ENCODE assay signal across 19 cellular contexts in the genomic region with DNA sequence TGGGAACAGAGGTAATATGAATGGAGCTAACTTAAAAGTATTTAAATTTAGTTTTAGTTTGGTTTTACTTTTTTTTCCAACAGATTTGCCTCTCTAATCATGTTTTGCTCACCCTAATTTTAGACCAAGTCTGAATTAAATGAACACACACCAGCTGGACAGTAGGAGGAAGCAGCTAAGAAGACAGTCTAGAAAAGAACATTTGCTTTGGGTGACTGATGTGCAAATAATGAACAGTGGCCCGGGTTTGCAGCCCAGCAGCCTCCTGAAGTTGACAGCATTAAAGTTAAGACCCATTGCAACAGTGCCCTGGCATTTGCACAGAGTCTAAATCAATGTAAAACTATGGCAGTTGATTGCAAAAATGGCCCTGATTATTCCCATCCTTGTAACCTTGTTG.
A peak's percentile ranks its signal among the peaks of the same experiment; 100 is the strongest.
DNase-seq lines count a peak whose midpoint lies in the region; ATAC-seq and TF ChIP-seq lines count a peak whose summit lies in the region.
"Had no signal": no experiment of that assay in that cellular context is flagged by ENCODE, and none has a peak within 500 bp of the region (broad histone marks: within the 10 kb centered on the region; RNA-seq: fewer than 3 reads in every experiment).

No MANE protein-coding gene starts in this region.

- DNase-seq in Ammon's horn (ENCODE audit: low spot score): peak; percentile 42
- no peak for DNase-seq in GM23338 (ENCODE audit: low spot score)
- DNase-seq in OCI-LY7 (ENCODE audit: low spot score): peak; percentile 83
- DNase-seq in germinal center (ENCODE audit: low spot score): peak; percentile 63
- DNase-seq in NCI-H524 treated with DMSO at 0.1 percent for 48 hours (lab: John Stamatoyannopoulos, UW): no peak
- DNase-seq in NCI-H510A (lab: John Stamatoyannopoulos, UW): no peak
- DNase-seq in NK-92 (lab: John Stamatoyannopoulos, UW; ENCODE audit: unreplicated experiment): no peak
- DNase-seq: AML-193; Calu3; CD4-positive, alpha-beta memory T cell; GDM1; H9; IMR-90 had no signal

- H4K20me1 ChIP-seq in GM23338 (replicated peaks; ENCODE audit: insufficient read depth) (no peaks in the 10 kb centered on the region), OCI-LY7 (ENCODE audit: insufficient read depth, low read length) (no peaks in the 10 kb centered on the region)
- H4K20me1 ChIP-seq: BLaER1 had no signal

- H3K4me1 ChIP-seq in GM23338 (ENCODE audit: insufficient read depth) (peaks cover 16% of the 10 kb centered on the region), OCI-LY7 (ENCODE audit: insufficient read depth, low read length, poor library complexity, severe bottlenecking) (peaks cover 92% of the 10 kb centered on the region)
- H3K4me1 ChIP-seq: A549, BLaER1 had no signal

- H3K27me3 ChIP-seq in GM23338 (ENCODE audit: insufficient read depth): no peaks in the 10 kb centered on the region
- H3K27me3 ChIP-seq: BLaER1 had no signal

- no peaks in the 10 kb centered on the region for H3K79me2 ChIP-seq in GM23338 (replicated peaks; ENCODE audit: insufficient read depth)
- no peaks in the 10 kb centered on the region for H3K79me2 ChIP-seq in OCI-LY7 (ENCODE audit: insufficient read depth, low read depth, low read length)

- H3K27ac ChIP-seq in GM23338 (ENCODE audit: low read depth) (no peak overlapping the region), OCI-LY7 (ENCODE audit: low read depth, low read length, poor library complexity, severe bottlenecking) (peak overlapping the region; percentile 84)
- H3K27ac ChIP-seq: 22Rv1, A549, BLaER1 had no signal

- intact Hi-C loops in OCI-LY7 (cut with micrococcal nuclease; ENCODE audit: unreplicated experiment): no loop called here

- no peak overlapping the region for H3K4me3 ChIP-seq in GM23338
- H3K4me3 ChIP-seq in OCI-LY7 (ENCODE audit: low read depth, low read length, poor library complexity, severe bottlenecking): peak overlapping the region; percentile 14
- H3K4me3 ChIP-seq: A549, BLaER1, K562 had no signal

- H2AFZ ChIP-seq in GM23338: peak overlapping the region; percentile 38; the same call in 1 of the 2 replicates
- peak overlapping the region; percentile 61 for H2AFZ ChIP-seq in OCI-LY7 (ENCODE audit: low read length)

- peaks cover 7% of the 10 kb centered on the region; the same call in 1 of the 2 replicates for H3K9me3 ChIP-seq in OCI-LY7 (ENCODE audit: low read length)
- H3K9me3 ChIP-seq: A549, BLaER1 had no signal

- H3K4me2 ChIP-seq in GM23338 (no peak overlapping the region), OCI-LY7 (ENCODE audit: low read length) (peak overlapping the region; percentile 57)
- H3K4me2 ChIP-seq: A549, BLaER1 had no signal

- POLR2A ChIA-PET in OCI-LY7 (lab: Charles Lee): interaction anchor here (0.5 to 8.4 kb wide), 24 partner anchors 9 to 155 kb away, joined by 3 to 88 read pairs (median 6); no protein-coding TSS in a partner anchor

- no peaks in the 10 kb centered on the region for H3K36me3 ChIP-seq in GM23338 (ENCODE audit: insufficient read depth)
- H3K36me3 ChIP-seq in OCI-LY7 (ENCODE audit: insufficient read depth, low read length): peaks cover 9% of the 10 kb centered on the region; the same call in 1 of the 2 replicates
- H3K36me3 ChIP-seq: BLaER1 had no signal

- ATAC-seq in GM23338 (no peak), HG03457 (IDR thresholded peaks at IDR 0.05; ENCODE audit: unreplicated experiment) (no peak)
- ATAC-seq: A549, K562 had no signal

- no peaks in the 10 kb centered on the region for H3K36me3 Mint-ChIP-seq in GM23338 (ENCODE audit: low read depth)
- H3K36me3 Mint-ChIP-seq: CD4-positive, alpha-beta memory T cell had no signal

- no peak overlapping the region for H3K27ac Mint-ChIP-seq in GM23338
- H3K27ac Mint-ChIP-seq: CD4-positive, alpha-beta memory T cell; H9 had no signal

- H3K4me3 Mint-ChIP-seq in GM23338: no peak overlapping the region
- H3K4me3 Mint-ChIP-seq: CD14-positive monocyte; CD4-positive, alpha-beta memory T cell; H9 had no signal

- CTCF ChIA-PET in OCI-LY7 (lab: Charles Lee; ENCODE audit: unreplicated experiment): interaction anchor here (1.2 to 3.6 kb wide), 4 partner anchors 11 to 47 kb away, joined by 3 to 10 read pairs (median 6); no protein-coding TSS in a partner anchor

- H3K9me2 ChIP-seq in GM23338 (ENCODE audit: insufficient read depth): peaks cover 20% of the 10 kb centered on the region
- no peaks in the 10 kb centered on the region for H3K9me2 ChIP-seq in OCI-LY7 (ENCODE audit: insufficient read depth, low read length)

- no peaks in the 10 kb centered on the region for H3F3A ChIP-seq in GM23338 (replicated peaks; ENCODE audit: low read depth)

- H3K27me3 Mint-ChIP-seq in GM23338 (ENCODE audit: insufficient read depth, low read depth, poor library complexity): peaks cover 6% of the 10 kb centered on the region
- H3K27me3 Mint-ChIP-seq: CD4-positive, alpha-beta memory T cell had no signal

- BruUV-seq in OCI-LY7 (replicated peaks; lab: Mats Ljungman, UMichigan): no TSS peak

- TF ChIP-seq CTCF in GM23338 (conservative IDR thresholded peaks at IDR 0.05; ENCODE audit: low read depth in 2 of 2): no peak
- TF ChIP-seq CTCF in OCI-LY7 (conservative IDR thresholded peaks at IDR 0.05; ENCODE audit: low read length): 0 out of 2 replicates have a peak, but pooled peaks have one; percentile 19

- peaks cover 16% of the 10 kb centered on the region for H3K4me1 Mint-ChIP-seq in GM23338

- H3K9me3 Mint-ChIP-seq in GM23338: no peaks in the 10 kb centered on the region
- H3K9me3 Mint-ChIP-seq: CD4-positive, alpha-beta memory T cell; H9 had no signal

TF ChIP-seq in GM23338, 12 proteins besides CTCF, POLR2A, EP300 and RAD21 (continues in another document):
- TF ChIP-seq CREB1 (CRISPR knock-in tag; IDR thresholded peaks at IDR 0.05; ENCODE audit: low read depth) (no peak), EZH2 (IDR thresholded peaks at IDR 0.05; ENCODE audit: low read depth, unreplicated experiment) (no peak), ZNF114 (CRISPR knock-in tag; IDR thresholded peaks at IDR 0.05) (no peak), NANOG (IDR thresholded peaks at IDR 0.05; ENCODE audit: borderline replicate concordance) (no peak), ETS1 (IDR thresholded peaks at IDR 0.05) (no peak), STAT1 (IDR thresholded peaks at IDR 0.05; ENCODE audit: unreplicated experiment) (no peak), JUNB (IDR thresholded peaks at IDR 0.05; ENCODE audit: unreplicated experiment) (no peak), EZH2phosphoT487 (IDR thresholded peaks at IDR 0.05; ENCODE audit: unreplicated experiment) (no peak)

Comparison
In these comparisons a context has a peak if more than half of its experiments do, and no peak if none do; other contexts are left out.
1. DNase-seq: peak in Ammon's horn (single experiment), OCI-LY7 (single experiment) and germinal center (single experiment); none in GM23338 (single experiment), NCI-H524 treated with DMSO at 0.1 percent for 48 hours (single experiment), NCI-H510A (single experiment) and NK-92 (single experiment).